ENCODE assay signal across 1 cellular context in the genomic region with DNA sequence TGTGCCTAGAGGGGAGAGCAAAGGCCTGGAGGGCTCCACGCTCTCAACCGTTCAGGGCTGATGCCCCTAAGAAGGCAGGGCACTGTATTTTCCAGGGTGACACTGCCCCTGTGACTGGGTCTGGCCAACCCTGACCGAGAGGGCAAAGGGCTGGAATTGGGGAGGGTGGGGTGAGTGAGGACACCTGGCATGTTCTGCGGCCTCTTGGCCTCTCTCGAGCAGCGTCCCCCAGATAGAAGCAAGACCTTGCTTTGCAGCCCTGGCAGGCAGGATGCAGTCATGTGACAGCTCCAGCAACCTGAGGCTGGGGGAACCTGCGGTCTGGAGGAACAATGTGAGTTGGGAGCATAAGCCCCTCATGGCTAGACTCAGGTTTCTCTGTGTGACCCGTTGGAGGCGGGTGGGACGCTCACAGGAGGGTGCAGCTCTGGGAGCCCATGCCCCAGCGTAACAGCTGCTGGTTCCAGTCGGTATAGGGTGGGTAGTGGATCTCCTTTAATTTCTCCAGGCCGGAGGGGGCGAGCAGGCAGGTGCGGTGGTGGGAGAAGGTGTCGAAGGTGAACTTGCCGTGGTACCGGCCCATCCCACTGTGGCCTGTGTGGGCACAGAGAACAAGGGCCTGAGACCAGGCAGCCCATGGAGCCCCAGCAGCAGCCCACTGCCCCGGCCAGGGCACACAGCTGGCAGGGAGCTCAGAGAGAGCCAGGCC.
TF ChIP-seq lines count a peak whose summit lies in the region.

No MANE protein-coding gene starts in this region.

TF ChIP-seq in K562, 482 proteins besides CTCF, POLR2A, EP300 and RAD21:
- TF ChIP-seq ZNF253 (CRISPR knock-in tag; conservative IDR thresholded peaks at IDR 0.05): no peak
- no peak for TF ChIP-seq ZFP30 (CRISPR knock-in tag; IDR thresholded peaks at IDR 0.05; ENCODE audit: borderline replicate concordance)
- TF ChIP-seq, protein P1, sequence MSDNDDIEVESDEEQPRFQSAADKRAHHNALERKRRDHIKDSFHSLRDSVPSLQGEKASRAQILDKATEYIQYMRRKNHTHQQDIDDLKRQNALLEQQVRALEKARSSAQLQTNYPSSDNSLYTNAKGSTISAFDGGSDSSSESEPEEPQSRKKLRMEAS (CRISPR knock-in tag; IDR thresholded peaks at IDR 0.05): no peak
- no peak for TF ChIP-seq SNIP1 (IDR thresholded peaks at IDR 0.05; ENCODE audit: low read depth)
- no peak for TF ChIP-seq MYC (IDR thresholded peaks at IDR 0.05; ENCODE audit: low read depth, low read length)
- TF ChIP-seq MYC (CRISPR knock-in tag; IDR thresholded peaks at IDR 0.05; ENCODE audit: borderline replicate concordance, low read depth): no peak
- TF ChIP-seq, protein P2, sequence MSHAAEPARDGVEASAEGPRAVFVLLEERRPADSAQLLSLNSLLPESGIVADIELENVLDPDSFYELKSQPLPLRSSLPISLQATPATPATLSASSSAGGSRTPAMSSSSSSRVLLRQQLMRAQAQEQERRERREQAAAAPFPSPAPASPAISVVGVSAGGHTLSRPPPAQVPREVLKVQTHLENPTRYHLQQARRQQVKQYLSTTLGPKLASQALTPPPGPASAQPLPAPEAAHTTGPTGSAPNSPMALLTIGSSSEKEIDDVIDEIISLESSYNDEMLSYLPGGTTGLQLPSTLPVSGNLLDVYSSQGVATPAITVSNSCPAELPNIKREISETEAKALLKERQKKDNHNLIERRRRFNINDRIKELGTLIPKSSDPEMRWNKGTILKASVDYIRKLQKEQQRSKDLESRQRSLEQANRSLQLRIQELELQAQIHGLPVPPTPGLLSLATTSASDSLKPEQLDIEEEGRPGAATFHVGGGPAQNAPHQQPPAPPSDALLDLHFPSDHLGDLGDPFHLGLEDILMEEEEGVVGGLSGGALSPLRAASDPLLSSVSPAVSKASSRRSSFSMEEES (CRISPR knock-in tag; IDR thresholded peaks at IDR 0.05): peak; percentile 16; the same call in 1 of the 2 replicates
- TF ChIP-seq RAD51 (IDR thresholded peaks at IDR 0.05; ENCODE audit: borderline replicate concordance, low read depth): no peak
- TF ChIP-seq ZFP36 (IDR thresholded peaks at IDR 0.05; ENCODE audit: low read depth, low read length, partially characterized antibody): no peak
